Comparison of ENCODE assay signal across 11 cellular contexts in the genomic region with DNA sequence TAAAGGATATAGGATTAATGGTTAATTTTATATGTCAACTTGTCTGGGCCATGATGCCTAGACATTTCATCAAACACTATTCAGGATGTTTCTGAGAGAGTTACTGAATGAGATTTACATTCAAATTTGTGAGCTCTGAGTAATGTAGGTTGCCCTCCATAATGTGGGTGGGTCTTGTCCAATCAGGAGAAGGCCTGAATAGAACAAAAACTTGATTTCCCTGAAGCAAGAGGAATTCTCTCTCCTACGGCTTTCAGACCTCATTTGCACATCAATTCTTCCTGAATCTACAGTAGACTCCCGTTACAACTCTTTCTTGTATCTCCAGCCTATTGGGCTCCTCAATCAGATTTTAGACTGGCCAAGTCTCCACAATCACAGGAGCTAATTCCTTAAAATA.
"Had no signal": no experiment of that assay in that cellular context is flagged by ENCODE, and none has a peak within 500 bp of the region (broad histone marks: within the 10 kb centered on the region; RNA-seq: fewer than 3 reads in every experiment).

No MANE protein-coding gene starts in this region.

- H3K4me3 ChIP-seq: GM23248, GM23338, HAP-1 had no signal

- H3K36me3 ChIP-seq: HAP-1 had no signal

- DNase-seq: GM23248, GOT3, H7, H9, HCEC 1CT, HFFc6 had no signal

- H3K9ac ChIP-seq: GM23248 had no signal

- H2AFZ ChIP-seq: GM23248, GM23338 had no signal

- H3K27ac ChIP-seq: GM23248 had no signal

- FAIRE-seq: H1, H54 had no signal

- H3K9me3 ChIP-seq: HAP-1 had no signal

- H3K4me2 ChIP-seq: GM23338 had no signal

- ATAC-seq: GM23338, HCT116 had no signal
